26 cellular contexts compared by ENCODE assay signal in genomic region chr7:109206196-109206595, GRCh38.
DNase-seq lines count a peak whose midpoint lies in the region; ATAC-seq and TF ChIP-seq lines count a peak whose summit lies in the region.
"Had no signal": no experiment of that assay in that cellular context is flagged by ENCODE, and none has a peak within 500 bp of the region (broad histone marks: within the 10 kb centered on the region; RNA-seq: fewer than 3 reads in every experiment).

No MANE protein-coding gene starts in this region.

- H3K9me3 Mint-ChIP-seq in WTC11, result peaks cover 36% of the 10 kb centered on the region

- TF ChIP-seq POLR2A in ovary (IDR thresholded peaks at IDR 0.05), result no peak

- H3K4me1 ChIP-seq in ovary (ENCODE audit: insufficient read depth), result no peaks in the 10 kb centered on the region
- H3K4me1 ChIP-seq: foreskin keratinocyte, right atrium auricular region, testis, vagina had no signal

- H3K36me3 Mint-ChIP-seq in WTC11, result no peaks in the 10 kb centered on the region; the same call in 1 of the 2 replicates
- H3K36me3 Mint-ChIP-seq: brain; CD8-positive, alpha-beta T cell; naive thymus-derived CD8-positive, alpha-beta T cell; stimulated activated memory B cell treated with anti-CD40 and anti-IgM and Interleukin-4, amounts not matched to agents 10 μg/mL and 1 μg/mL and 100 μg/mL, for 72 hours had no signal

- TF ChIP-seq CTCF in GM12865 (IDR thresholded peaks at IDR 0.05; ENCODE audit: insufficient read depth, low read depth, low read length, missing control alignments), result peak; percentile 10
- no peak for TF ChIP-seq CTCF in WTC11 (IDR thresholded peaks at IDR 0.05)
- TF ChIP-seq CTCF in retinal pigment epithelial cell (conservative IDR thresholded peaks at IDR 0.05; ENCODE audit: low read depth, low read length), result peak; percentile 20
- TF ChIP-seq CTCF in ovary (IDR thresholded peaks at IDR 0.05), result no peak

- no peak for DNase-seq in GM12865 (ENCODE audit: low read depth)
- DNase-seq in WTC11 (ENCODE audit: low spot score), result no peak
- DNase-seq in retinal pigment epithelial cell (ENCODE audit: low read depth), result no peak
- DNase-seq in ovary, result no peak
- no peak for DNase-seq in NCI-H146 (lab: John Stamatoyannopoulos, UW)
- DNase-seq: activated CD4-positive, alpha-beta T cell treated with anti-CD3 and anti-CD28 coated beads for 4 hours; activated CD8-positive, alpha-beta memory T cell treated with anti-CD3 and anti-CD28 coated beads for 24 hours; activated gamma-delta T cell treated with Interleukin-2 at 50 U/mL for 16 hours; activated T-cell treated with anti-CD3 and anti-CD28 coated beads, Interleukin-2, amount 50 U/mL, for 1 hour; CD8-positive, alpha-beta T cell; effector CD8-positive, alpha-beta T cell; foreskin keratinocyte; GDM1; KBM-7; MM.1S; naive thymus-derived CD8-positive, alpha-beta T cell; stimulated activated CD4-positive, alpha-beta T cell treated with anti-CD3 and anti-CD28 coated beads, Interleukin-2, amount 100 ng/mL, for 48 hours; testis had no signal

- intact Hi-C loops in ovary (cut with DNase I), result no loop called here

- H3K27ac ChIP-seq in ovary, result no peak overlapping the region
- H3K27ac ChIP-seq: foreskin keratinocyte, right atrium auricular region, testis, vagina had no signal

- no peaks in the 10 kb centered on the region for H3K27me3 ChIP-seq in ovary
- H3K27me3 ChIP-seq: foreskin keratinocyte, right atrium auricular region, testis, vagina had no signal

- no peak overlapping the region for H3K4me3 ChIP-seq in GM12865 (ENCODE audit: low read depth, low read length)
- no peak overlapping the region for H3K4me3 ChIP-seq in retinal pigment epithelial cell (ENCODE audit: low read length)
- H3K4me3 ChIP-seq in ovary, result no peak overlapping the region
- H3K4me3 ChIP-seq: right atrium auricular region, testis, vagina had no signal

- no peaks in the 10 kb centered on the region for H3K4me1 Mint-ChIP-seq in WTC11
- H3K4me1 Mint-ChIP-seq: brain; naive thymus-derived CD8-positive, alpha-beta T cell; stimulated activated memory B cell treated with anti-CD40 and anti-IgM and Interleukin-4, amounts not matched to agents 10 μg/mL and 1 μg/mL and 100 μg/mL, for 72 hours had no signal

- no peak for TF ChIP-seq EP300 in ovary (IDR thresholded peaks at IDR 0.05)

- H3K27ac Mint-ChIP-seq in WTC11, result no peak overlapping the region
- H3K27ac Mint-ChIP-seq: brain; CD8-positive, alpha-beta T cell; naive thymus-derived CD8-positive, alpha-beta T cell; stimulated activated memory B cell treated with anti-CD40 and anti-IgM and Interleukin-4, amounts not matched to agents 10 μg/mL and 1 μg/mL and 100 μg/mL, for 72 hours; T-helper 1 cell treated with Interleukin-12 subunit alpha and Interleukin-12 subunit beta and Interleukin-4 antibody, amounts not matched to agents 30 μg/mL and 1 μg/mL, for 36 hours had no signal

- H3K4me3 Mint-ChIP-seq in WTC11, result no peak overlapping the region
- H3K4me3 Mint-ChIP-seq: brain; CD8-positive, alpha-beta T cell; naive thymus-derived CD8-positive, alpha-beta T cell; stimulated activated memory B cell treated with anti-CD40 and anti-IgM and Interleukin-4, amounts not matched to agents 10 μg/mL and 1 μg/mL and 100 μg/mL, for 72 hours; T-helper 1 cell treated with Interleukin-12 subunit alpha and Interleukin-12 subunit beta and Interleukin-4 antibody, amounts not matched to agents 30 μg/mL and 1 μg/mL, for 36 hours had no signal

- no peaks in the 10 kb centered on the region for H3K36me3 ChIP-seq in ovary
- H3K36me3 ChIP-seq: right atrium auricular region, vagina had no signal

- 93 to 99% (median 97%) methylated on average over 2 of the region's 2 CpGs for WGBS in ovary, 3 donors

- no peaks in the 10 kb centered on the region; the same call in 1 of the 2 replicates for H3K27me3 Mint-ChIP-seq in WTC11 (ENCODE audit: low read depth)
- H3K27me3 Mint-ChIP-seq: brain; naive thymus-derived CD8-positive, alpha-beta T cell; stimulated activated memory B cell treated with anti-CD40 and anti-IgM and Interleukin-4, amounts not matched to agents 10 μg/mL and 1 μg/mL and 100 μg/mL, for 72 hours had no signal

- CTCF ChIA-PET in WTC11 (lab: Charles Lee), result interaction anchor here (0.6 to 1.0 kb wide), 6 partner anchors 9 to 29 kb away, joined by 3 to 5 read pairs (median 3); no protein-coding TSS in a partner anchor

- ATAC-seq in HG02623 (IDR thresholded peaks at IDR 0.05; ENCODE audit: unreplicated experiment), result peak; percentile 65
- ATAC-seq in WTC11, result peak; percentile 58; the same call in 1 of the 2 replicates
- no peak for ATAC-seq in activated CD4-positive, CD25-positive, alpha-beta regulatory T cell treated with anti-CD3 and anti-CD28 coated beads, Interleukin-2, amount 50 U/mL, for 24 hours
- ATAC-seq: CD8-positive, alpha-beta T cell; foreskin keratinocyte; left lobe of liver; naive thymus-derived CD8-positive, alpha-beta T cell; stimulated activated memory B cell treated with anti-CD40 and anti-IgM and Interleukin-4, amounts not matched to agents 10 μg/mL and 1 μg/mL and 100 μg/mL, for 72 hours had no signal

- H3K9me3 ChIP-seq in ovary, result no peaks in the 10 kb centered on the region
- H3K9me3 ChIP-seq: testis, vagina had no signal

- POLR2A ChIA-PET in WTC11 (lab: Charles Lee), result no interaction called here

TF ChIP-seq in WTC11, 78 proteins besides CTCF, POLR2A, EP300 and RAD21:
- TF ChIP-seq CREM (CRISPR knock-in tag; IDR thresholded peaks at IDR 0.05) (no peak), SMAD3 (CRISPR knock-in tag; IDR thresholded peaks at IDR 0.05; ENCODE audit: borderline replicate concordance) (no peak), ZNF416 (CRISPR knock-in tag; IDR thresholded peaks at IDR 0.05) (no peak), HMGA2 (CRISPR knock-in tag; IDR thresholded peaks at IDR 0.05) (no peak), RELA (CRISPR knock-in tag; IDR thresholded peaks at IDR 0.05; ENCODE audit: borderline replicate concordance) (no peak), ZNF423 (CRISPR knock-in tag; IDR thresholded peaks at IDR 0.05) (no peak), GABPB1 (CRISPR knock-in tag; IDR thresholded peaks at IDR 0.05) (no peak), FOXP1 (CRISPR knock-in tag; IDR thresholded peaks at IDR 0.05; ENCODE audit: borderline replicate concordance) (no peak), ZNF512 (CRISPR knock-in tag; IDR thresholded peaks at IDR 0.05; ENCODE audit: borderline replicate concordance) (no peak), KAT7 (CRISPR knock-in tag; IDR thresholded peaks at IDR 0.05; ENCODE audit: borderline replicate concordance) (no peak), SMAD4 (CRISPR knock-in tag; IDR thresholded peaks at IDR 0.05) (no peak), GRHL2 (CRISPR knock-in tag; IDR thresholded peaks at IDR 0.05; ENCODE audit: insufficient replicate concordance, severe bottlenecking) (no peak), JUN (CRISPR knock-in tag; IDR thresholded peaks at IDR 0.05) (no peak), PRDM15 (CRISPR knock-in tag; IDR thresholded peaks at IDR 0.05) (no peak), NR2C2 (CRISPR knock-in tag; IDR thresholded peaks at IDR 0.05) (no peak)

Comparison
In these comparisons a context has a peak if more than half of its experiments do, and no peak if none do; other contexts are left out.
1. CTCF ChIP-seq: peak in GM12865 (single experiment) and retinal pigment epithelial cell (single experiment); none in WTC11 (single experiment) and ovary (0 of 3).
2. ATAC-seq: peak in HG02623 (single experiment) and WTC11 (single experiment); none in activated CD4-positive, CD25-positive, alpha-beta regulatory T cell treated with anti-CD3 and anti-CD28 coated beads, Interleukin-2, amount 50 U/mL, for 24 hours (0 of 2).